ENCODE assay signal across 8 cellular contexts in the genomic region with DNA sequence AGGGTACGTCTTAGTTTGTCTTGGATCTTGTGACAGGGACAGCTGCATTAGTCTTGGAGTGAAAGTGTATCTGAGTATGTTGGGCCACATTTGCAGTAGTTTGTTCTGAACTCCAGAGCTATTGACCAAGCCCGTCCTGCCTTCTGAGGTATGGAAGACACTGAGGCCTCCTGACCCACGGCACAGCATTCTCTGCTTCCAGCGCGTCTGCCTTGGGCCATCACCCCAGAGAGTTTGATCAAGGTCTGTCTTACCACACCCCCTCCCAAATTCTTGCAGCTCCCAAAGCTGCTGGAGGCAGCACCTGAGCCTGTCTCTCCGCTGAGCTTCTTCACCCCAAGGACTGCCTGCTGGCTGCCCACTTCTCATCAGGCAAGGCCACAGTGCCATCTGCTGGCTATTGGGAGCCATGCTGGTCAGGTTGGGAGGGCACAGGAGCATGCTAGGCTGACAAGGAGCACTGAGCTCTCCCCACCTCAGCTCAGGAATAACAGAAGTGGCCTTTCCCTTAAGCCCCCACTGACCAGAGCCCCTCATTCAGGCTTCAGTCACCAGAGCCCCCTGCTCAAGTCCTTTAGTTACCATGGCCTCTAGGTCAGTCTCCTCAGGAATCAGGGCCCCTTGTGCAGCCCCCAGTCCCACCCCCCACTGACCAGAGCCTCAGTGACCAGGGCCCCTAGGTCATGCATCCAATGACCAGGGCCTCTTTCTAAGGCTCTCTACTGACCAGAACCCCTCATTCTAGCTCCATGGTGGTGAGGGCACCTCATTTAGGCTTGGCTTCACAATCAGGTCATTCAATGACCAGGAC. TPM values are rescaled to one million over a fixed set of nuclear protein-coding genes. Genes with fewer than 3 reads are reported as not detected.
DNase-seq lines count a peak whose midpoint lies in the region; ATAC-seq and TF ChIP-seq lines count a peak whose summit lies in the region.

No MANE protein-coding gene starts in this region.

- H3K36me3 ChIP-seq in brain microvascular endothelial cell (replicated peaks) = no peaks in the 10 kb centered on the region

- peaks cover 0 to 3% (median 0%) of the 10 kb centered on the region in 3 donors for H3K27me3 Mint-ChIP-seq in immature natural killer cell (ENCODE audit: low read depth in 3 of 3)

- H3K36me3 Mint-ChIP-seq in immature natural killer cell = no peaks in the 10 kb centered on the region

- DNase-seq in DMS 273 (lab: John Stamatoyannopoulos, UW; ENCODE audit: unreplicated experiment) = peak; percentile 74
- no peak for DNase-seq in DMS 273 treated with DMSO at 0.1 percent for 48 hours (lab: John Stamatoyannopoulos, UW)
- peak; percentile 21 for DNase-seq in NCI-H1694 treated with DMSO at 0.1 percent for 48 hours (lab: John Stamatoyannopoulos, UW)
- peak; percentile 64 for DNase-seq in UCSD-AML1 (lab: John Stamatoyannopoulos, UW; ENCODE audit: unreplicated experiment)
- DNase-seq in brain microvascular endothelial cell = peak; percentile 73
- DNase-seq in immature natural killer cell = peak; percentile 11 to 41 (median 39)
- DNase-seq in stimulated activated CD4-positive, alpha-beta T cell treated with anti-CD3 and anti-CD28 coated beads, Interleukin-12 subunit alpha, Interleukin-12 subunit beta, amount 100 ng/mL, for 48 hours (ENCODE audit: low read depth in 2 of 3, low spot score in 1 of 3) = peak; percentile 55 to 75 (median 66)

- H3K27ac ChIP-seq in brain microvascular endothelial cell = no peak overlapping the region

- no peak overlapping the region for H3K27ac Mint-ChIP-seq in immature natural killer cell

- in situ Hi-C loops in brain microvascular endothelial cell (cut with HindIII; ENCODE audit: low pct_ligation_motif_present, low sequenced_read_pairs) = no loop called here

- no peaks in the 10 kb centered on the region for H3K9me3 Mint-ChIP-seq in immature natural killer cell

- H3K4me1 Mint-ChIP-seq in immature natural killer cell = no peaks in the 10 kb centered on the region

- no peaks in the 10 kb centered on the region for H3K27me3 ChIP-seq in brain microvascular endothelial cell (replicated peaks)

- TF ChIP-seq CTCF in brain microvascular endothelial cell (IDR thresholded peaks at IDR 0.05; ENCODE audit: low read depth, low read length, missing control alignments) = peak; percentile 97

- ATAC-seq in HG02678 (IDR thresholded peaks at IDR 0.05; ENCODE audit: unreplicated experiment) = peak; percentile 88

- H3K4me3 ChIP-seq in brain microvascular endothelial cell (ENCODE audit: low read depth, low read length) = no peak overlapping the region

- no peak overlapping the region for H3K4me3 Mint-ChIP-seq in immature natural killer cell

RNA-seq across cellular contexts. Expression of a gene that starts 27.2 kb away (rescaled TPM):
- 10 to 100 TPM; 12.0 to 21.9 (median 18.4) TPM for polyA plus RNA-seq in immature natural killer cell

RNA-seq across cellular contexts. Expression of a gene that starts 42.8 kb away (rescaled TPM):
- polyA plus RNA-seq in immature natural killer cell = not detected

RNA-seq across cellular contexts. Expression of a gene that starts 55.8 kb away (rescaled TPM):
- polyA plus RNA-seq in immature natural killer cell = 10 to 100 TPM; 30.8 to 55.9 (median 35.2) TPM
